In the genomic region with DNA sequence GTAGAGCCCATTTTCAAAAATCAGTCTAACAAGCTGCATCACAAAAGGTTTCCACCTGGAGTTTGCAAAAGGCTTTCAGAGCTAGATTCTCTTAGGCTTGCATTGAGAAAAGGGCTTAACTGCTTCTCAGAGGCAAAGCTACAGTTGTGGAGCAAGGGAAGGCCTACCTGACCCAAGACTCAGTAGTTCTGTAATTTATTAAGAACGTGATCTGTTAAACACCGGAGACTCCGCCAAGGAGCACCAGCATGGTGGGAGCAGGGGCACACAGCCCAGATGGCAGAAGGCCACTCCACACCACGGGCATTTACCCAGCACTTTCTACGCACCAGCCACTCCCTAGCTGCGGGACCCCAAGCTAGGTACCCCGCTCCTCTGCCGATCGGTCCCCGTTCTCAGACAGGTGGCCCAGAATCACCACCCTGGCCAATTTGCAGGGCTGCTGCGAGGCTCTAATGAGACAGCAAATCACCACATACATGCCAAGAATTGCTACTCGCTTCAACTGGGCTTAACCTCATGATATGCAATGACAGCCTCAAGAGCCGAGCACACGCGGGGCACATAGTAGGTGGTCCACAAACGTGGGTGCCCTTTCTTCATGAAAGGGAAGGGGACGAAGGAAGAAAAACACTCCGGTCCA, we compare ENCODE assay signal across 8 cellular contexts. TPM values are rescaled to one million over a fixed set of nuclear protein-coding genes. Genes with fewer than 3 reads are reported as not detected.
DNase-seq lines count a peak whose midpoint lies in the region; ATAC-seq, FAIRE-seq and TF ChIP-seq lines count a peak whose summit lies in the region.

No MANE protein-coding gene starts in this region.

- peak overlapping the region; percentile 12 for H3K18ac ChIP-seq in H1 (ENCODE audit: extremely low read depth, low read length)

- H3K27ac ChIP-seq in Panc1 (ENCODE audit: low read length): no peak overlapping the region
- no peak overlapping the region for H3K27ac ChIP-seq in H1 (ENCODE audit: low read depth, low read length)

- H3K4me1 ChIP-seq in Panc1 (ENCODE audit: control insufficient read depth, insufficient read depth, low read length) (peaks cover 9% of the 10 kb centered on the region), H1 (replicated peaks in 1 of 4; ENCODE audit: control insufficient read depth in 3 of 4, insufficient read depth in 4 of 4, low read length in 3 of 4) (peaks cover 17 to 24% (median 18%) of the 10 kb centered on the region in 4 experiments)

- peaks cover 6 to 54% of the 10 kb centered on the region in 2 experiments; a peak in 3 of 4 replicates for H3K79me2 ChIP-seq in H1 (ENCODE audit: control insufficient read depth in 1 of 2, insufficient read depth in 2 of 2, low read length in 2 of 2)

- H3K4me1 Mint-ChIP-seq in natural killer cell treated with Interleukin-12 subunit alpha and Interleukin-12 subunit beta and Interleukin-15 and Interleukin-18, amount 100 ng/mL, for 72 hours (ENCODE audit: low read depth in 2 of 2): peaks cover 26 to 33% of the 10 kb centered on the region in 2 donors

- H3K4me3 Mint-ChIP-seq in natural killer cell treated with Interleukin-12 subunit alpha and Interleukin-12 subunit beta and Interleukin-15 and Interleukin-18, amount 100 ng/mL, for 72 hours: peak overlapping the region; percentile 90

- peak overlapping the region; percentile 13 for H3K14ac ChIP-seq in H1 (ENCODE audit: insufficient read length)

- H3K56ac ChIP-seq in H1 (replicated peaks; ENCODE audit: insufficient read length, low read depth, low read length): peak overlapping the region; percentile 70

- H3K27me3 Mint-ChIP-seq in natural killer cell treated with Interleukin-12 subunit alpha and Interleukin-12 subunit beta and Interleukin-15 and Interleukin-18, amount 100 ng/mL, for 72 hours: no peaks in the 10 kb centered on the region

- TF ChIP-seq RAD21 in H1 (IDR thresholded peaks at IDR 0.05 in 1 of 2, conservative IDR thresholded peaks at IDR 0.05 in 1 of 2; ENCODE audit: low read depth in 2 of 2, low read length in 2 of 2): no peak

- peak overlapping the region; percentile 41 for H4K91ac ChIP-seq in H1 (replicated peaks; ENCODE audit: insufficient read length, low read length)

- H3K9me3 ChIP-seq in Panc1 (ENCODE audit: control insufficient read depth, insufficient read depth, low read depth, low read length) (no peaks in the 10 kb centered on the region), H1 (ENCODE audit: insufficient read depth in 2 of 2, low read depth in 1 of 2, low read length in 1 of 2) (no peaks in the 10 kb centered on the region)

- H2BK120ac ChIP-seq in H1 (replicated peaks; ENCODE audit: low read depth, low read length): no peak overlapping the region

- TF ChIP-seq POLR2A in H1 (IDR thresholded peaks at IDR 0.05; ENCODE audit: control extremely low read depth in 1 of 2, low read depth in 2 of 2, low read length in 2 of 2): no peak

- H3K4me3 ChIP-seq in Panc1 (ENCODE audit: low read depth in 2 of 2, low read length in 2 of 2) (peak overlapping the region; percentile 64 to 70), H1 (ENCODE audit: extremely low read depth in 1 of 4, insufficient read depth in 2 of 4, low read depth in 3 of 4, low read length in 4 of 4) (peak overlapping the region; percentile 77 to 100 (median 88))

- H2AFZ ChIP-seq in H1 (ENCODE audit: low read length): no peak overlapping the region

- intact Hi-C loops in Panc1 (cut with micrococcal nuclease; ENCODE audit: unreplicated experiment): no loop called here

- no peak for ATAC-seq in Panc1
- ATAC-seq in natural killer cell treated with Interleukin-12 subunit alpha and Interleukin-12 subunit beta and Interleukin-15 and Interleukin-18, amount 100 ng/mL, for 72 hours: no peak

- H3K36me3 Mint-ChIP-seq in natural killer cell treated with Interleukin-12 subunit alpha and Interleukin-12 subunit beta and Interleukin-15 and Interleukin-18, amount 100 ng/mL, for 72 hours: no peaks in the 10 kb centered on the region

- POLR2A ChIA-PET in Panc1 (lab: Charles Lee) (no interaction called here), H1 (lab: Charles Lee; ENCODE audit: partially characterized antibody) (interaction anchor here (0.9 to 2.1 kb wide), 6 partner anchors 9 to 121 kb away, joined by 3 to 12 read pairs (median 3); no protein-coding TSS in a partner anchor)

- H4K20me1 ChIP-seq in H1 (replicated peaks in 1 of 2; ENCODE audit: control insufficient read depth in 1 of 2, insufficient read depth in 2 of 2, low read length in 2 of 2): peaks cover 11 to 16% of the 10 kb centered on the region in 2 experiments

- no peak for TF ChIP-seq CTCF in Panc1 (IDR thresholded peaks at IDR 0.05)
- no peak for TF ChIP-seq CTCF in H1 (IDR thresholded peaks at IDR 0.05; ENCODE audit: control extremely low read depth in 1 of 3, insufficient read depth in 1 of 3, low read depth in 1 of 3, low read length in 3 of 3)

- peak overlapping the region in 1 of 2 donors; percentile 50 for H3K27ac Mint-ChIP-seq in natural killer cell treated with Interleukin-12 subunit alpha and Interleukin-12 subunit beta and Interleukin-15 and Interleukin-18, amount 100 ng/mL, for 72 hours

- DNase-seq in DMS53 (lab: John Stamatoyannopoulos, UW) (peak; percentile 38), DMS53 treated with DMSO at 0.1 percent for 48 hours (lab: John Stamatoyannopoulos, UW; ENCODE audit: unreplicated experiment) (no peak), Panc1 (ENCODE audit: low read depth, low spot score) (no peak), H1 (ENCODE audit: low read depth in 1 of 2, low spot score in 2 of 2) (no peak), T-helper 9 cell (no peak)
- DNase-seq in natural killer cell treated with Interleukin-12 subunit alpha and Interleukin-12 subunit beta and Interleukin-15 and Interleukin-18, amount 100 ng/mL, for 72 hours (ENCODE audit: low spot score): no peak
- DNase-seq in stimulated activated naive CD4-positive, alpha-beta T cell treated with Interleukin-2 at 50 U/mL for 16 hours (lab: John Stamatoyannopoulos, UW): no peak
- no peak for DNase-seq in effector CD8-positive, alpha-beta T cell (lab: John Stamatoyannopoulos, UW)

- H3K79me1 ChIP-seq in H1 (ENCODE audit: low read depth, low read length): peaks cover 16% of the 10 kb centered on the region

- 0 out of 2 replicates have a peak overlapping the region, but pooled peaks have one; percentile 5 for H2BK12ac ChIP-seq in H1 (ENCODE audit: low read depth, low read length)

- H2BK15ac ChIP-seq in H1 (ENCODE audit: low read length): peak overlapping the region; percentile 90; the same call in 1 of the 2 replicates

- no peak overlapping the region for H2BK5ac ChIP-seq in H1 (ENCODE audit: low read depth, low read length)

- H4K5ac ChIP-seq in H1 (ENCODE audit: insufficient read length, low read depth, low read length): no peak overlapping the region

- H3K23ac ChIP-seq in H1 (ENCODE audit: insufficient read length): no peak overlapping the region

- H2AK5ac ChIP-seq in H1 (ENCODE audit: low read depth, low read length): no peak overlapping the region

- peak overlapping the region; percentile 31 to 58 (median 42); a peak in 6 of 7 replicates for H3K9ac ChIP-seq in H1 (replicated peaks in 1 of 4; ENCODE audit: extremely low read depth in 1 of 4, low read depth in 3 of 4, low read length in 3 of 4)

- BruUV-seq in Panc1 (replicated peaks; lab: Mats Ljungman, UMichigan): no TSS peak

- no peaks in the 10 kb centered on the region for H3K9me3 Mint-ChIP-seq in natural killer cell treated with Interleukin-12 subunit alpha and Interleukin-12 subunit beta and Interleukin-15 and Interleukin-18, amount 100 ng/mL, for 72 hours

- H3K27me3 ChIP-seq in Panc1 (ENCODE audit: control insufficient read depth, insufficient read depth, low read length) (no peaks in the 10 kb centered on the region), H1 (replicated peaks in 1 of 4; ENCODE audit: control insufficient read depth in 3 of 4, extremely low read depth in 1 of 4, insufficient read depth in 3 of 4, low read length in 3 of 4) (no peaks in the 10 kb centered on the region)

- H2BK20ac ChIP-seq in H1 (ENCODE audit: low read length): no peak overlapping the region

- 6% methylated on average over 18 of the region's 18 CpGs; no CpG with 5 or more reads in 1 of the 2 experiments for WGBS in H1 (ENCODE audit: extremely low coverage in 1 of 2, insufficient coverage in 1 of 2, insufficient read length in 1 of 2, insufficient replicate concordance in 2 of 2, low coverage in 1 of 2, low lambda C conversion rate in 2 of 2, missing lambda C conversion rate in 1 of 2), 2 experiments

- TF ChIP-seq EP300 in H1 (IDR thresholded peaks at IDR 0.05; ENCODE audit: borderline replicate concordance in 1 of 2, low read depth in 2 of 2, low read length in 2 of 2): no peak

- peak overlapping the region; percentile 82 for H3K4ac ChIP-seq in H1 (replicated peaks; ENCODE audit: insufficient read length, low read depth, low read length)

- peak overlapping the region; percentile 42; the same call in 1 of the 2 replicates for H4K8ac ChIP-seq in H1 (ENCODE audit: extremely low read depth, insufficient read depth, low read length)

- CTCF ChIA-PET in Panc1 (lab: Charles Lee) (interaction anchor here (0.5 to 2.3 kb wide), 6 partner anchors 18 to 220 kb away, joined by 3 to 22 read pairs (median 9); no protein-coding TSS in a partner anchor), H1 (lab: Charles Lee; ENCODE audit: partially characterized antibody) (interaction anchor here (0.9 to 5.0 kb wide), 58 partner anchors 9 to 451 kb away, joined by 3 to 128 read pairs (median 7); a partner anchor contains a TSS)

- H3K36me3 ChIP-seq in Panc1 (ENCODE audit: control insufficient read depth, insufficient read depth, low read length): no peaks in the 10 kb centered on the region
- no peaks in the 10 kb centered on the region for H3K36me3 ChIP-seq in H1 (ENCODE audit: control insufficient read depth in 2 of 4, insufficient read depth in 4 of 4, low read length in 3 of 4)

- peaks cover 11% of the 10 kb centered on the region for H3K23me2 ChIP-seq in H1 (ENCODE audit: low read depth, low read length)

- peak overlapping the region; percentile 89 to 98 for H3K4me2 ChIP-seq in H1 (ENCODE audit: insufficient read depth in 1 of 2, low read depth in 2 of 2, low read length in 2 of 2)

- no peak for FAIRE-seq in H1 (lab: Jason Lieb, UNC)

- in situ Hi-C loops in Panc1 (cut with HindIII; ENCODE audit: low pct_unique_long_range_greater_than_20kb, low sequenced_read_pairs): no loop called here

RNA-seq across cellular contexts. Expression of a gene that starts 1.5 kb away (rescaled TPM):
- total RNA-seq in Panc1 (2021; ENCODE audit: unreplicated experiment): 25.9 TPM
- polyA plus RNA-seq in Panc1 (2012; ENCODE audit: insufficient read length): 30.2 TPM
- 143 and 148 TPM in 2 replicates for total RNA-seq in H1 (2021; fragmentation: NEBNext Ultra II Directional; extraction: Animal tissue kit (Norgen Biotek cat#: 25700))
- polyA plus RNA-seq in H1 (2011; rRNA removed): 108 and 114 TPM in 2 replicates
- polyA plus RNA-seq in H1 (2011; cell fraction: cytosol; rRNA removed): 87.6 TPM
- 123 TPM for polyA plus RNA-seq in H1 (2011; cell fraction: nucleus; rRNA removed)
- 86.3 to 118 TPM (median 110 TPM) in 4 replicates for polyA plus RNA-seq in H1 (2012, experiment 1 of 2)
- 103 TPM for polyA plus RNA-seq in H1 (2012, experiment 2 of 2)
- polyA plus RNA-seq in H1 (2013, experiment 1 of 2): 62.3 TPM
- 61.5 TPM for polyA plus RNA-seq in H1 (2013, experiment 2 of 2)
- polyA minus RNA-seq in H1 (2011; rRNA and poly(A)+ RNA removed): 278 and 326 TPM in 2 replicates
- 85.3 TPM for polyA minus RNA-seq in H1 (2011; cell fraction: cytosol; rRNA and poly(A)+ RNA removed)
- polyA minus RNA-seq in H1 (2011; cell fraction: nucleus; rRNA and poly(A)+ RNA removed): 55.2 TPM
- total RNA-seq in natural killer cell treated with Interleukin-12 subunit alpha and Interleukin-12 subunit beta and Interleukin-15 and Interleukin-18, amount 100 ng/mL, for 72 hours: 10 to 100 TPM; 57.9 to 92.1 TPM
